Comparison of ENCODE assay signal across 10 cellular contexts in the genomic region with DNA sequence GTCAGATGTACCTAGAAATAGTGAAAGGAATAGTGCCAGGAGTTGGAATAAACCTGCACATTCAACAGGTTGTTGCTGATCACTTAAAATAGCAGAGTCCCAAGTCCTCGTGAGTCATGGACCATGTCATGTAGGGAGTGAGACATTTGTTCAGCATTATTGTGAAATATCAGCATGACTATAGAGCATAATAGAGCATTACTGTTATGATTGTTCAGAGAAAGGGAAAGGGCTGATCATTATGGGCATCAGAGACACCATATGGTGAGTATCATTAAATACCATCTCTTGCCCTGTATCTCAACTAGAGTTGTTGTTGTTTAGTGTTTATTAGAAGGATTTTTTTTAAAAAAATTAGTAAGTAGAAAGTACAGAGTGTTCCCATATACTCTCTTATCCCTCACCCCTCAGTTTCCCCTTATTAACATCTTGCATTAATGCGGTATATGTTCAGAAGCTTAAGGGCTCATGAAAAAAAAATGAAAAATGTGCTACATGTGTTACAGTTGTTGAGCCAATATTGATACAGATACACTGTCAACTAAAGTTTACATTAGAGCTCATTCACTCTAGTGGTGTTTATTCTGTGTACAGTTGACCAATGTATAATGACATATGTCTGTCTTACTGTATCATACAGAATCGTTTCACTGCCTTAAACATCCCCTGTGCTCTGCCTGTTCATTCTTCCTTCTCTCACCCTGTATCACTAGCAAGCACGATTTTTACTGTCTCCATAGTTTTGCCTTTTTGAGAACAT. TPM values are rescaled to one million over a fixed set of nuclear protein-coding genes. Genes with fewer than 3 reads are reported as not detected.
A peak's percentile ranks its signal among the peaks of the same experiment; 100 is the strongest.
DNase-seq lines count a peak whose midpoint lies in the region; ATAC-seq and TF ChIP-seq lines count a peak whose summit lies in the region.
"Had no signal": no experiment of that assay in that cellular context is flagged by ENCODE, and none has a peak within 500 bp of the region (broad histone marks: within the 10 kb centered on the region; RNA-seq: fewer than 3 reads in every experiment).

No MANE protein-coding gene starts in this region.

- H3K27me3 ChIP-seq in brain microvascular endothelial cell (replicated peaks), result no peaks in the 10 kb centered on the region

- peaks cover 12% of the 10 kb centered on the region for H3K36me3 ChIP-seq in brain microvascular endothelial cell (replicated peaks)
- H3K36me3 ChIP-seq in mucosa of descending colon (ENCODE audit: low read depth), result no peaks in the 10 kb centered on the region

- in situ Hi-C loops in brain microvascular endothelial cell (cut with HindIII; ENCODE audit: low pct_ligation_motif_present, low sequenced_read_pairs), result no loop called here

- ATAC-seq in mucosa of descending colon (peak; percentile 96), GM19397 (IDR thresholded peaks at IDR 0.05; ENCODE audit: unreplicated experiment) (no peak), GM19463 (IDR thresholded peaks at IDR 0.05; ENCODE audit: unreplicated experiment) (no peak), HG03520 (IDR thresholded peaks at IDR 0.05; ENCODE audit: unreplicated experiment) (no peak), GM18867 (IDR thresholded peaks at IDR 0.05; ENCODE audit: unreplicated experiment) (no peak)

- H3K4me3 ChIP-seq in brain microvascular endothelial cell (ENCODE audit: low read depth, low read length) (no peak overlapping the region), mucosa of descending colon (no peak overlapping the region)

- no peak overlapping the region for H3K27ac ChIP-seq in brain microvascular endothelial cell

- TF ChIP-seq CTCF in brain microvascular endothelial cell (IDR thresholded peaks at IDR 0.05; ENCODE audit: low read depth, low read length, missing control alignments), result no peak
- TF ChIP-seq CTCF in mucosa of descending colon (IDR thresholded peaks at IDR 0.05), result no peak

- DNase-seq in DMS53 treated with DMSO at 0.1 percent for 48 hours (lab: John Stamatoyannopoulos, UW; ENCODE audit: unreplicated experiment) (peak; percentile 55), HuH-7.5 (ENCODE audit: low spot score) (peak; percentile 38), brain microvascular endothelial cell (peak; percentile 44), mucosa of descending colon (peak in 1 of 3 donors; percentile 23)
- DNase-seq: activated naive CD8-positive, alpha-beta T cell treated with anti-CD3 and anti-CD28 coated beads, Interleukin-2, amount 10 ng/mL, durations not matched to agents 7 days and 5 days; NCI-H2227 treated with DMSO at 0.1 percent for 48 hours had no signal

- H3K4me1 ChIP-seq in mucosa of descending colon (ENCODE audit: low read depth), result peaks cover 20% of the 10 kb centered on the region

- peaks cover 9% of the 10 kb centered on the region for H3K9me3 ChIP-seq in mucosa of descending colon

- intact Hi-C loops in mucosa of descending colon (cut with DNase I, micrococcal nuclease), result loop anchor here in 1 of 2 donors (5.0 kb wide), 1 partner anchor 64 kb away; no protein-coding TSS in a partner anchor

RNA-seq across cellular contexts. Expression of gene ELAC1, which starts 5.7 kb away (rescaled TPM):
- 10 to 100 TPM in 2 of 3 donors, 1 to 10 TPM in 1; 5.3 to 11.5 (median 11.3) TPM for total RNA-seq in mucosa of descending colon

RNA-seq across cellular contexts. Expression of gene SMAD4, which starts 56.5 kb away (rescaled TPM):
- 100 to 1,000 TPM in 1 of 3 donors, 10 to 100 TPM in 2; 78.7 to 131 (median 93.1) TPM for total RNA-seq in mucosa of descending colon
